Comparison of ENCODE assay signal across 11 cellular contexts in the genomic region with DNA sequence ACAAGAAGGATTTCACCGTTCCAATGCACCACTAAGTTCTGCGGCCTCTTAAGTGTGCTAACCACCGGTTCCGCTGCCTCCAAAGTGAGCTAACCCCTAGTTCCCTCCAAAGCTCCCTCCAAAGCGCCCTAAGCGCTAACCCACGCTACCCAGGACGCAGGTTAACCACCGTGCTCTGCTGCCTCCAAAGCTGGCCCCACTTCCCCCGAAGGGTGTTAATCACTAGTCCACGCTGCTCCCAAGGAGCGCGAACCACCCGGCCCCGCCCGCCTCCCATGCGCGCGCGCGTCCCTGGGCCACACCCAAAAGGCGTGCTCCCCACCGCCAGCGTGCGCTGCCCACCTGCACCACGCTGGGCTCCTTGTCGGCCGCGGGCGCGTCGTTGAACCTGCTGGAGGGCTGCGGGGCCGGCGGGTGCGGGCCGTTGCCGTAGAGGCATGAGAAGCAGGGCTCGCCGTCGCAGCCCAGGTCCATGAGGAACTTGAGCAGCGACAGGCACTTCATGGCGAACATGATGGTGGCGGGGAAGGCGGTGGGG. TPM values are rescaled to one million over a fixed set of nuclear protein-coding genes. Genes with fewer than 3 reads are reported as not detected.
DNase-seq lines count a peak whose midpoint lies in the region; ATAC-seq and TF ChIP-seq lines count a peak whose summit lies in the region.
"Had no signal": no experiment of that assay in that cellular context is flagged by ENCODE, and none has a peak within 500 bp of the region (broad histone marks: within the 10 kb centered on the region; RNA-seq: fewer than 3 reads in every experiment).

No MANE protein-coding gene starts in this region.

- no peaks in the 10 kb centered on the region for H3K79me2 ChIP-seq in ACC112 (ENCODE audit: control insufficient read depth, insufficient read depth, low read length, unreplicated experiment)

- H3K27ac ChIP-seq in ACC112 (ENCODE audit: low read depth, low read length): no peak overlapping the region
- no peak overlapping the region for H3K27ac ChIP-seq in RWPE1

- H2AFZ ChIP-seq in ACC112 (ENCODE audit: low read length, unreplicated experiment): no peak overlapping the region

- H3K36me3 Mint-ChIP-seq in dendritic cell treated with granulocyte-macrophage colony-stimulating factor and Interleukin-4, amounts not matched to agents 40 ng/mL and 50 ng/mL, for 4 days (ENCODE audit: low read depth): no peaks in the 10 kb centered on the region
- H3K36me3 Mint-ChIP-seq in natural killer cell: no peaks in the 10 kb centered on the region

- peaks cover 19% of the 10 kb centered on the region for H3K27me3 Mint-ChIP-seq in dendritic cell treated with granulocyte-macrophage colony-stimulating factor and Interleukin-4, amounts not matched to agents 40 ng/mL and 50 ng/mL, for 4 days
- no peaks in the 10 kb centered on the region for H3K27me3 Mint-ChIP-seq in natural killer cell (ENCODE audit: low read depth in 2 of 2)

- H3K4me3 ChIP-seq in ACC112 (ENCODE audit: low read depth, low read length) (peak overlapping the region; percentile 65), H7 (ENCODE audit: insufficient read depth, low read depth, low read length) (peak overlapping the region; percentile 41)

- CTCF ChIA-PET in RWPE1 (lab: Yijun Ruan, JAX): interaction anchor here (0.5 to 3.1 kb wide), 10 partner anchors 14 to 1832 kb away, joined by 3 to 39 read pairs (median 7); no protein-coding TSS in a partner anchor

- DNase-seq in H7: no peak
- no peak for DNase-seq in natural killer cell
- DNase-seq in posterior vena cava (ENCODE audit: low spot score): no peak
- no peak for DNase-seq in COR-L47 (lab: John Stamatoyannopoulos, UW)
- no peak for DNase-seq in RWPE1 (ENCODE audit: low spot score)
- DNase-seq: DMS153 had no signal

- peaks cover 33% of the 10 kb centered on the region for H3K4me1 Mint-ChIP-seq in dendritic cell treated with granulocyte-macrophage colony-stimulating factor and Interleukin-4, amounts not matched to agents 40 ng/mL and 50 ng/mL, for 4 days (ENCODE audit: low read depth)
- H3K4me1 Mint-ChIP-seq in natural killer cell: peaks cover 0 to 5% of the 10 kb centered on the region in 2 donors

- no peak for ATAC-seq in natural killer cell
- no peak for ATAC-seq in GM18858 (IDR thresholded peaks at IDR 0.05; ENCODE audit: unreplicated experiment)

- H3K27me3 ChIP-seq in ACC112 (ENCODE audit: insufficient read depth, low read length) (peaks cover 43% of the 10 kb centered on the region), H7 (ENCODE audit: control insufficient read depth, insufficient read depth, low read length) (peaks cover 16% of the 10 kb centered on the region)

- H3K4me1 ChIP-seq in ACC112 (ENCODE audit: control insufficient read depth, insufficient read depth, low read length, unreplicated experiment): peaks cover 4% of the 10 kb centered on the region

- POLR2A ChIA-PET in RWPE1 (lab: Yijun Ruan, JAX; ENCODE audit: low non-redundant PET): interaction anchor here (1.4 kb wide), 1 partner anchor 63 kb away, joined by 3 read pairs; no protein-coding TSS in a partner anchor

- no peaks in the 10 kb centered on the region for H3K36me3 ChIP-seq in ACC112 (ENCODE audit: insufficient read depth, low read length)
- H3K36me3 ChIP-seq in H7 (replicated peaks; ENCODE audit: control insufficient read depth, insufficient read depth, low read length): no peaks in the 10 kb centered on the region

- H3K9me3 Mint-ChIP-seq in dendritic cell treated with granulocyte-macrophage colony-stimulating factor and Interleukin-4, amounts not matched to agents 40 ng/mL and 50 ng/mL, for 4 days: no peaks in the 10 kb centered on the region
- no peaks in the 10 kb centered on the region for H3K9me3 Mint-ChIP-seq in natural killer cell

- intact Hi-C loops in dendritic cell treated with granulocyte-macrophage colony-stimulating factor and Interleukin-4, amounts not matched to agents 40 ng/mL and 50 ng/mL, for 4 days (cut with micrococcal nuclease): loop anchor here (1.0 kb wide), 1 partner anchor 62 kb away; no protein-coding TSS in a partner anchor
- intact Hi-C loops in natural killer cell (cut with micrococcal nuclease) (loop anchor here (1.0 kb wide), 2 partner anchors 31 to 62 kb away; no protein-coding TSS in a partner anchor), posterior vena cava (cut with DNase I) (loop anchor here (2.0 to 10.0 kb wide), 2 partner anchors 60 to 196 kb away; no protein-coding TSS in a partner anchor)

- peak overlapping the region; percentile 68 for H3K4me3 Mint-ChIP-seq in dendritic cell treated with granulocyte-macrophage colony-stimulating factor and Interleukin-4, amounts not matched to agents 40 ng/mL and 50 ng/mL, for 4 days
- peak overlapping the region; percentile 31 for H3K4me3 Mint-ChIP-seq in natural killer cell

- no peak for TF ChIP-seq CTCF in natural killer cell (IDR thresholded peaks at IDR 0.05)
- no peak for TF ChIP-seq CTCF in RWPE1 (conservative IDR thresholded peaks at IDR 0.05; ENCODE audit: low read depth)

- H3K27ac Mint-ChIP-seq in dendritic cell treated with granulocyte-macrophage colony-stimulating factor and Interleukin-4, amounts not matched to agents 40 ng/mL and 50 ng/mL, for 4 days: no peak overlapping the region
- H3K27ac Mint-ChIP-seq in natural killer cell: no peak overlapping the region

RNA-seq across cellular contexts. Expression of a gene that starts 11.7 kb away (rescaled TPM):
- not detected in 2 replicates for total RNA-seq in H7 (2014; rRNA removed; shearing (Covaris generic))
- total RNA-seq in natural killer cell: not detected
- not detected for total RNA-seq in posterior vena cava
- total RNA-seq: myocyte had no signal

RNA-seq across cellular contexts. Expression of a gene that starts 37.5 kb away (rescaled TPM):
- total RNA-seq in H7 (2014; rRNA removed; shearing (Covaris generic)): 0.21 TPM in 1 of 2 replicates, not detected in the other
- total RNA-seq in natural killer cell: 1 to 10 TPM; 3.7 to 7.2 (median 4.8) TPM
- 10 to 100 TPM; 60.0 to 66.5 TPM for total RNA-seq in posterior vena cava

RNA-seq across cellular contexts. Expression of a gene that starts 58.3 kb away (rescaled TPM):
- total RNA-seq in H7 (2014; rRNA removed; shearing (Covaris generic)): not detected in 2 replicates
- total RNA-seq in natural killer cell (not detected), posterior vena cava (not detected)
- total RNA-seq: frontal cortex, myocyte had no signal

Comparison
In these comparisons a context has a peak if more than half of its experiments do, and no peak if none do; other contexts are left out.
1. RNA of a gene that starts 37.5 kb away (total RNA-seq): 60.0 to 66.5 TPM in posterior vena cava; 3.7 to 7.2 TPM in natural killer cell and 0.21 TPM in H7; every median in the first group is over 4 times any median in the second.